In the genomic region with DNA sequence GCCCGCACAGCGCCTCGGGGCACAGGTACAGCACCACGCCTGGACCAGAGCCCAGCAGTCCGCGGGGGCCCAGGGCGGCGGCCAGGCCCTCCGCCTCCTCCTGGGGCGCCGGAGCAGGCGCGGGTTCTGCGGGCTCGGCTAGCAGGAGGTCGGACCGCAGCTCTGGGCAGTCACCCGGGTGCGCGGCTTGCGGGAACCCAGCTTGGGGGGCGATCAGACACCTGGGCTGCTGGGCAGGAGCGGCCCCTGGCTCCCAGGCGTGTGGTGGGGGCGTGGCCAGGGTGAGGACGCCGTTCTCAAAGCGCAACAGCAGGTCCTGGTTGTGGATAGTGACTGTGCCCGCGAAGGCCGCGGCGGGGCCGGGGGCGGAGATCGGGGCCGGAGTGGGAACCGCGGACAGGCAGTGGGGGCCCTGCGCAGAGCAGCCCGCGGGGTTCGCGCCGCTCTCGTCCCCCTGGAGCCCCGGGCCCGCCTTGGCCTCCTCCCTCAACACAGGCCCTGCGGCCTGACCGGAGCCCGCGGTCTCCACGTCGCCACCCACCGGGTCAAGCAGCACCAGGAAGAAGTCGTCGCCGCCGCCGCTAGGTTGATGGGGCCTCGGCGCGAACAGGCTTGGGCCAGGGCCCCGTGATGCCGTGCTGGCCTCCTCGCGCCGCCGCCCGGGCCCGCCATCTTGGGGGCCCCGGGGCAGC, we compare ENCODE assay signal across 8 cellular contexts. TPM values are rescaled to one million over a fixed set of nuclear protein-coding genes. Genes with fewer than 3 reads are reported as not detected.
DNase-seq lines count a peak whose midpoint lies in the region; ATAC-seq and TF ChIP-seq lines count a peak whose summit lies in the region.
"Not testable (repeated sequence)": the region's sequence is repeated elsewhere in the genome, so short reads cannot be mapped to it uniquely, and the experiment has no call there.

No MANE protein-coding gene starts in this region.

- not testable (repeated sequence) for H3K4me3 Mint-ChIP-seq in glutamatergic neuron (ENCODE audit: unreplicated experiment)

- not testable (repeated sequence) for H3K4me1 Mint-ChIP-seq in glutamatergic neuron (ENCODE audit: low read depth, unreplicated experiment)

- peak overlapping the region; percentile 45 for H3K4me2 ChIP-seq in osteoblast (ENCODE audit: insufficient read depth, low read length)

- H3K9me3 Mint-ChIP-seq in glutamatergic neuron (ENCODE audit: unreplicated experiment): not testable (repeated sequence)

- not testable (repeated sequence) for H3K79me2 ChIP-seq in osteoblast (ENCODE audit: insufficient read depth, low read length)

- H3K9ac ChIP-seq in HUES48 (ENCODE audit: low read depth, low read length): not testable (repeated sequence)

- WGBS in urinary bladder: 3% methylated on average over 55 of the region's 72 CpGs

- ATAC-seq in GM18508 (IDR thresholded peaks at IDR 0.05; ENCODE audit: insufficient read depth, unreplicated experiment): peak; percentile 43

- H3K9me3 ChIP-seq in HEK293 (ENCODE audit: control insufficient read depth, insufficient read depth, low read depth, low read length); ascending aorta; osteoblast (ENCODE audit: low read depth, low read length): not testable (repeated sequence)
- peaks cover 62% of the 10 kb centered on the region for H3K9me3 ChIP-seq in HUES48 (ENCODE audit: control insufficient read depth, insufficient read depth, low read length)

- not testable (repeated sequence) for H3K27ac Mint-ChIP-seq in glutamatergic neuron (ENCODE audit: unreplicated experiment)

- not testable (repeated sequence) for TF ChIP-seq CTCF in HEK293 (tag by site-specific recombination; IDR thresholded peaks at IDR 0.05); ascending aorta (IDR thresholded peaks at IDR 0.05); glutamatergic neuron (IDR thresholded peaks at IDR 0.05; ENCODE audit: partially characterized antibody, unreplicated experiment); osteoblast (IDR thresholded peaks at IDR 0.05; ENCODE audit: extremely low read depth, low read depth, low read length)

- not testable (repeated sequence) for H3K4me1 ChIP-seq in HEK293 (ENCODE audit: control insufficient read depth, insufficient read depth, low read length); HUES48 (ENCODE audit: control insufficient read depth, insufficient read depth, low read length); ascending aorta; urinary bladder (ENCODE audit: insufficient read depth)
- peaks cover 12% of the 10 kb centered on the region for H3K4me1 ChIP-seq in osteoblast (ENCODE audit: insufficient read depth, low read length)

- H3K4me3 ChIP-seq in HEK293 (ENCODE audit: low read depth, low read length) (peak overlapping the region; percentile 39), HUES48 (ENCODE audit: low read depth, low read length) (peak overlapping the region; percentile 35; the same call in 1 of the 2 replicates), ascending aorta (peak overlapping the region; percentile 50 to 77), osteoblast (ENCODE audit: insufficient read depth, low read length) (peak overlapping the region; percentile 64), urinary bladder (ENCODE audit: low read depth, low read length) (peak overlapping the region; percentile 50)

- not testable (repeated sequence) for H3K27me3 ChIP-seq in HUES48 (ENCODE audit: control insufficient read depth, insufficient read depth, low read length); ascending aorta; osteoblast (ENCODE audit: insufficient read depth, low read length)

- not testable (repeated sequence) for H4K20me1 ChIP-seq in osteoblast (ENCODE audit: insufficient read depth, low read length)

- intact Hi-C loops in ascending aorta (cut with DNase I): loop anchor here (2.0 to 10.0 kb wide), 3 partner anchors 317 to 1675 kb away; partner anchors contain the start of genes KLF8 and ZXDB

- POLR2A ChIA-PET in HEK293 (lab: Yijun Ruan, JAX): not testable (repeated sequence)

- H3K27me3 Mint-ChIP-seq in glutamatergic neuron (ENCODE audit: unreplicated experiment): not testable (repeated sequence)

- not testable (repeated sequence) for H3K36me3 ChIP-seq in HEK293 (ENCODE audit: control insufficient read depth in 2 of 2, insufficient read depth in 1 of 2, low read length in 2 of 2); HUES48 (ENCODE audit: control insufficient read depth, insufficient read depth, low read length); ascending aorta; osteoblast (ENCODE audit: insufficient read depth, low read length); urinary bladder (ENCODE audit: insufficient read depth)

- H2AFZ ChIP-seq in osteoblast (ENCODE audit: low read length): not testable (repeated sequence)

- H3K36me3 Mint-ChIP-seq in glutamatergic neuron (ENCODE audit: unreplicated experiment): not testable (repeated sequence)

- DNase-seq in SW480 (ENCODE audit: low spot score) (peak; percentile 14), glutamatergic neuron (peak; percentile 33), osteoblast (ENCODE audit: insufficient read length, low spot score, missing footprints) (peak; percentile 49)
- DNase-seq in ascending aorta (ENCODE audit: low spot score in 2 of 2): not testable (repeated sequence)

- H3K27ac ChIP-seq in HEK293 (ENCODE audit: extremely low read depth, low read depth, low read length); HUES48 (ENCODE audit: low read depth, low read length); osteoblast (ENCODE audit: low read depth, low read length): not testable (repeated sequence)
- H3K27ac ChIP-seq in ascending aorta (peak overlapping the region; percentile 90 to 97), urinary bladder (ENCODE audit: low read depth) (peak overlapping the region; percentile 94)

- CTCF ChIA-PET in HEK293 (lab: Yijun Ruan, JAX): not testable (repeated sequence)

TF ChIP-seq in HEK293, 187 proteins besides CTCF, POLR2A, EP300 and RAD21:
- TF ChIP-seq KLF1 (tag by site-specific recombination; IDR thresholded peaks at IDR 0.05) (peak; percentile 32; the same call in 1 of the 2 replicates), ZIC2 (tag by site-specific recombination; IDR thresholded peaks at IDR 0.05) (peak; percentile 65), ZBTB20 (tag by site-specific recombination; IDR thresholded peaks at IDR 0.05) (peak; percentile 27; the same call in 1 of the 2 replicates), HIC1 (tag by site-specific recombination; IDR thresholded peaks at IDR 0.05) (0 out of 2 replicates have a peak, but pooled peaks have one; percentile 1), GLIS2 (tag by site-specific recombination; IDR thresholded peaks at IDR 0.05) (peak; percentile 47), GLIS1 (tag by site-specific recombination; IDR thresholded peaks at IDR 0.05) (peak; percentile 69; the same call in 1 of the 2 replicates), ZBTB26 (tag by site-specific recombination; optimal IDR thresholded peaks at IDR 0.05) (peak; percentile 42)
- TF ChIP-seq, protein P1, sequence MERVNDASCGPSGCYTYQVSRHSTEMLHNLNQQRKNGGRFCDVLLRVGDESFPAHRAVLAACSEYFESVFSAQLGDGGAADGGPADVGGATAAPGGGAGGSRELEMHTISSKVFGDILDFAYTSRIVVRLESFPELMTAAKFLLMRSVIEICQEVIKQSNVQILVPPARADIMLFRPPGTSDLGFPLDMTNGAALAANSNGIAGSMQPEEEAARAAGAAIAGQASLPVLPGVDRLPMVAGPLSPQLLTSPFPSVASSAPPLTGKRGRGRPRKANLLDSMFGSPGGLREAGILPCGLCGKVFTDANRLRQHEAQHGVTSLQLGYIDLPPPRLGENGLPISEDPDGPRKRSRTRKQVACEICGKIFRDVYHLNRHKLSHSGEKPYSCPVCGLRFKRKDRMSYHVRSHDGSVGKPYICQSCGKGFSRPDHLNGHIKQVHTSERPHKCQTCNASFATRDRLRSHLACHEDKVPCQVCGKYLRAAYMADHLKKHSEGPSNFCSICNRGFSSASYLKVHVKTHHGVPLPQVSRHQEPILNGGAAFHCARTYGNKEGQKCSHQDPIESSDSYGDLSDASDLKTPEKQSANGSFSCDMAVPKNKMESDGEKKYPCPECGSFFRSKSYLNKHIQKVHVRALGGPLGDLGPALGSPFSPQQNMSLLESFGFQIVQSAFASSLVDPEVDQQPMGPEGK (tag by site-specific recombination; IDR thresholded peaks at IDR 0.05): peak; percentile 44; the same call in 1 of the 2 replicates

RNA-seq across cellular contexts. Expression of gene ZXDA, which starts 0.5 kb away (rescaled TPM):
- 6.4 TPM for total RNA-seq in ascending aorta
- 3.4 TPM for total RNA-seq in glutamatergic neuron (ENCODE audit: unreplicated experiment)
- 6.2 and 7.6 TPM in 2 replicates for total RNA-seq in osteoblast
- total RNA-seq in urinary bladder: 12.7 TPM
- polyA plus RNA-seq in urinary bladder: 3.1 TPM
